8 cellular contexts compared by ENCODE assay signal in genomic region chr5:33969572-33970452, GRCh38. TPM values are rescaled to one million over a fixed set of nuclear protein-coding genes. Genes with fewer than 3 reads are reported as not detected.
DNase-seq lines count a peak whose midpoint lies in the region; ATAC-seq and TF ChIP-seq lines count a peak whose summit lies in the region.

No MANE protein-coding gene starts in this region.

- H2AFZ ChIP-seq in fibroblast of lung (ENCODE audit: low read length) = no peak overlapping the region
- H2AFZ ChIP-seq in neural progenitor cell (replicated peaks) = peak overlapping the region; percentile 87

- peaks cover 3% of the 10 kb centered on the region for H3K4me1 Mint-ChIP-seq in neural progenitor cell

- TF ChIP-seq CTCF in GM06990 (IDR thresholded peaks at IDR 0.05; ENCODE audit: insufficient read depth, low read length, poor library complexity, severe bottlenecking) = peak; percentile 88
- TF ChIP-seq CTCF in fibroblast of lung (conservative IDR thresholded peaks at IDR 0.05 in 1 of 2, IDR thresholded peaks at IDR 0.05 in 1 of 2; ENCODE audit: low read depth in 1 of 2, low read length in 2 of 2) = peak; percentile 92
- peak; percentile 78 for TF ChIP-seq CTCF in neural progenitor cell (IDR thresholded peaks at IDR 0.05)

- DNase-seq in GM06990 (ENCODE audit: extremely low read depth, insufficient read length) (peak; percentile 40), HuH-7 (ENCODE audit: low spot score) (peak; percentile 88), SK-N-DZ (ENCODE audit: low spot score) (peak; percentile 56), fibroblast of lung (ENCODE audit: low read depth in 2 of 2) (peak; percentile 55 to 79), neural progenitor cell (ENCODE audit: low spot score) (peak; percentile 64)
- DNase-seq in stimulated activated naive CD4-positive, alpha-beta T cell treated with Interleukin-2 at 50 U/mL for 16 hours (lab: John Stamatoyannopoulos, UW) = no peak

- H3K27ac ChIP-seq in fibroblast of lung (ENCODE audit: insufficient read depth, low read length) (no peak overlapping the region), neural progenitor cell (no peak overlapping the region)

- peak; percentile 79 for ATAC-seq in GM21381 (IDR thresholded peaks at IDR 0.05; ENCODE audit: unreplicated experiment)
- no peak for ATAC-seq in HG03520 (IDR thresholded peaks at IDR 0.05; ENCODE audit: unreplicated experiment)

- H4K20me1 ChIP-seq in fibroblast of lung (ENCODE audit: control insufficient read depth, extremely low read depth, insufficient read depth, low read length) (no peaks in the 10 kb centered on the region), neural progenitor cell (ENCODE audit: low read depth) (no peaks in the 10 kb centered on the region)

- H3K36me3 ChIP-seq in GM06990 (ENCODE audit: control insufficient read depth, insufficient read depth, low read length) (no peaks in the 10 kb centered on the region), fibroblast of lung (ENCODE audit: control insufficient read depth, insufficient read depth, low read length) (no peaks in the 10 kb centered on the region), neural progenitor cell (no peaks in the 10 kb centered on the region)

- no peaks in the 10 kb centered on the region for H3K36me3 Mint-ChIP-seq in neural progenitor cell

- no peak overlapping the region for H3K4me3 Mint-ChIP-seq in neural progenitor cell

- H3K4me1 ChIP-seq in fibroblast of lung (ENCODE audit: control insufficient read depth, extremely low read depth, insufficient read depth, low read length) (no peaks in the 10 kb centered on the region), neural progenitor cell (peaks cover 12% of the 10 kb centered on the region)

- H3K27me3 Mint-ChIP-seq in neural progenitor cell (ENCODE audit: insufficient read depth, low read depth) = no peaks in the 10 kb centered on the region

- H3K9me3 Mint-ChIP-seq in neural progenitor cell = no peaks in the 10 kb centered on the region

- no peak overlapping the region for H3K27ac Mint-ChIP-seq in neural progenitor cell

- no peak overlapping the region for H3K4me2 ChIP-seq in fibroblast of lung (ENCODE audit: extremely low read depth, insufficient read depth, low read length)
- H3K4me2 ChIP-seq in neural progenitor cell = no peak overlapping the region

- no peaks in the 10 kb centered on the region for H3K9me3 ChIP-seq in fibroblast of lung (ENCODE audit: control insufficient read depth, insufficient read depth, low read depth, low read length)
- no peaks in the 10 kb centered on the region for H3K9me3 ChIP-seq in neural progenitor cell (ENCODE audit: low read depth)

- H3K27me3 ChIP-seq in GM06990 (replicated peaks; ENCODE audit: control insufficient read depth, insufficient read depth, low read length) (no peaks in the 10 kb centered on the region), fibroblast of lung (ENCODE audit: control insufficient read depth, insufficient read depth, low read length) (no peaks in the 10 kb centered on the region), neural progenitor cell (no peaks in the 10 kb centered on the region)

- no peaks in the 10 kb centered on the region for H3F3A ChIP-seq in neural progenitor cell (ENCODE audit: low read depth)

- H3K4me3 ChIP-seq in GM06990 (replicated peaks; ENCODE audit: low read depth, low read length) (no peak overlapping the region), fibroblast of lung (replicated peaks in 1 of 4; ENCODE audit: control extremely low read depth in 1 of 4, insufficient read depth in 1 of 4, low read depth in 3 of 4, low read length in 4 of 4) (no peak overlapping the region), neural progenitor cell (no peak overlapping the region)

- H3K9ac ChIP-seq in fibroblast of lung (ENCODE audit: insufficient read depth, low read length) = no peak overlapping the region
- no peak overlapping the region for H3K9ac ChIP-seq in neural progenitor cell

- H3K79me2 ChIP-seq in fibroblast of lung (ENCODE audit: control insufficient read depth, insufficient read depth, low read length) (no peaks in the 10 kb centered on the region), neural progenitor cell (ENCODE audit: low read depth) (no peaks in the 10 kb centered on the region)

RNA-seq across cellular contexts. Expression of gene SLC45A2, which starts 14.7 kb away (rescaled TPM):
- polyA plus RNA-seq in SK-N-DZ (2014; cell fraction: cytosol; rRNA removed) = 0.81 TPM in 1 of 2 replicates, not detected in the other
- polyA plus RNA-seq in SK-N-DZ (2014; cell fraction: nucleus; rRNA removed) = 0.05 and 0.27 TPM in 2 replicates
- under 0.01 TPM in 2 replicates for total RNA-seq in fibroblast of lung
- 0.03 TPM in 1 of 2 replicates, not detected in the other for polyA plus RNA-seq in fibroblast of lung
- polyA plus RNA-seq in fibroblast of lung (2012) = not detected in 2 replicates
- polyA minus RNA-seq in fibroblast of lung (ENCODE audit: low replicate concordance) = not detected in 2 replicates
- total RNA-seq in neural progenitor cell (ENCODE audit: low replicate concordance) = 0.06 TPM in 1 of 2 replicates, not detected in the other

RNA-seq across cellular contexts. Expression of gene RXFP3, which starts 33.6 kb away (rescaled TPM):
- polyA plus RNA-seq in SK-N-DZ (2014; cell fraction: cytosol; rRNA removed) = 0.12 TPM in 1 of 2 replicates, not detected in the other
- polyA plus RNA-seq in SK-N-DZ (2014; cell fraction: nucleus; rRNA removed) = 0.07 and 0.14 TPM in 2 replicates
- not detected in 2 replicates for total RNA-seq in fibroblast of lung
- polyA plus RNA-seq in fibroblast of lung = not detected in 2 replicates
- polyA plus RNA-seq in fibroblast of lung (2012) = not detected in 2 replicates
- polyA minus RNA-seq in fibroblast of lung (ENCODE audit: low replicate concordance) = not detected in 2 replicates
- not detected in 2 replicates for total RNA-seq in neural progenitor cell (ENCODE audit: low replicate concordance)

RNA-seq across cellular contexts. Expression of gene AMACR, which starts 38.0 kb away (rescaled TPM):
- 6.7 and 7.9 TPM in 2 replicates for polyA plus RNA-seq in SK-N-DZ (2014; cell fraction: cytosol; rRNA removed)
- polyA plus RNA-seq in SK-N-DZ (2014; cell fraction: nucleus; rRNA removed) = 2.7 and 3.9 TPM in 2 replicates
- total RNA-seq in fibroblast of lung (6.2 and 7.6 TPM in 2 replicates), neural progenitor cell (ENCODE audit: low replicate concordance) (14.9 and 16.8 TPM in 2 replicates)
- 13.4 and 14.2 TPM in 2 replicates for polyA plus RNA-seq in fibroblast of lung
- polyA plus RNA-seq in fibroblast of lung (2012) = 8.5 and 9.1 TPM in 2 replicates
- 0.43 and 0.56 TPM in 2 replicates for polyA minus RNA-seq in fibroblast of lung (ENCODE audit: low replicate concordance)
